10 cellular contexts compared by ENCODE assay signal in the genomic region with DNA sequence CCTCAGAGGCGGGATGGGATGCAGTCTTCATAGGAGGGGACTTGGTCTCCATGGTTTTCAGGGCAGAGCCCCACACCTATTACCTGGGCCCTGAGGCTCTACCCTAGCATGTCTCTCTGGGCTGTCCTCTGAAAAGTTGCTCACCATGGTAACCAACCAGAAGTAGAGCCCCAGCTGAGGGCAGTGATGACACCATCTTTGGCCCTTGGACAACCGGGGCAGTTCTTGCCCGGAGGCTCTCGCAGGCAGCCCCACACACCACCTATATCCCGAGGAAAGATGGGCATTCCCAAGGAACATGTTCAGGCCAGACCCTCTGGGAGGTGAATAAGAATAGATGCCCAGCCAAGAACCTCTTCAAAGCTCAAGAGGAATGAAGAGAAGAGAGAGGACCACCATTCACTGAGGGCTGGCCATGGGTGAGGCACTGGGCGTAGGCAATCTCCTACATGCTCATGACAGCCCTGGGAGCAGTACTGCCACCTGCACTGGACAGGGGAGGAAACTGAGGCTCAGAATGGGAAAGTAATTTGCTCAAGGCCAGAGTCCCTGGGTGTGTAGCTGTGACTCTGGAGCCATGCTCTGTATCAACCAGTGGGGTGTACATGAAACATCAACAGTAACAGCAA.
DNase-seq lines count a peak whose midpoint lies in the region; ATAC-seq and TF ChIP-seq lines count a peak whose summit lies in the region.
"Had no signal": no experiment of that assay in that cellular context is flagged by ENCODE, and none has a peak within 500 bp of the region (broad histone marks: within the 10 kb centered on the region; RNA-seq: fewer than 3 reads in every experiment).

No MANE protein-coding gene starts in this region.

- no peak for TF ChIP-seq CTCF in left ventricle myocardium inferior (IDR thresholded peaks at IDR 0.05; ENCODE audit: borderline replicate concordance)
- no peak for TF ChIP-seq CTCF in neural progenitor cell (IDR thresholded peaks at IDR 0.05)
- TF ChIP-seq CTCF in vagina (IDR thresholded peaks at IDR 0.05): no peak

- H3K27me3 ChIP-seq in left ventricle myocardium inferior (ENCODE audit: low read depth): no peaks in the 10 kb centered on the region
- H3K27me3 ChIP-seq in neural progenitor cell: no peaks in the 10 kb centered on the region
- no peaks in the 10 kb centered on the region for H3K27me3 ChIP-seq in vagina
- H3K27me3 ChIP-seq: pancreas had no signal

- no peaks in the 10 kb centered on the region for H3F3A ChIP-seq in neural progenitor cell (ENCODE audit: low read depth)

- H3K9ac ChIP-seq in neural progenitor cell: no peak overlapping the region

- no peak for ATAC-seq in Right ventricle myocardium inferior
- no peak for ATAC-seq in effector memory CD8-positive, alpha-beta T cell (replicated peaks)
- ATAC-seq in GM21737 (IDR thresholded peaks at IDR 0.05; ENCODE audit: unreplicated experiment): no peak

- H3K79me2 ChIP-seq in neural progenitor cell (ENCODE audit: low read depth): no peaks in the 10 kb centered on the region

- H3K27ac ChIP-seq in left ventricle myocardium inferior (replicated peaks) (peak overlapping the region; percentile 89), neural progenitor cell (no peak overlapping the region), vagina (peak overlapping the region; percentile 74)

- no peaks in the 10 kb centered on the region for H3K36me3 Mint-ChIP-seq in effector memory CD8-positive, alpha-beta T cell (ENCODE audit: insufficient read depth)
- H3K36me3 Mint-ChIP-seq in neural progenitor cell: peaks cover 5% of the 10 kb centered on the region

- no peak for DNase-seq in left ventricle myocardium inferior
- DNase-seq in Right ventricle myocardium inferior (ENCODE audit: missing footprints): no peak
- no peak for DNase-seq in effector memory CD8-positive, alpha-beta T cell
- DNase-seq in neural progenitor cell (ENCODE audit: low spot score): no peak
- DNase-seq in vagina (ENCODE audit: extremely low spot score in 2 of 2): no peak
- DNase-seq in DMS153 treated with DMSO at 0.1 percent for 48 hours (lab: John Stamatoyannopoulos, UW; ENCODE audit: unreplicated experiment): no peak
- no peak for DNase-seq in stimulated activated CD4-positive, alpha-beta T cell treated with anti-CD3 and anti-CD28 coated beads, Interleukin-12 subunit alpha, Interleukin-12 subunit beta, amount 100 ng/mL, for 4 hours
- DNase-seq: NCI-H1436 had no signal

- TF ChIP-seq POLR2A in vagina (IDR thresholded peaks at IDR 0.05): no peak

- H3K27ac Mint-ChIP-seq in effector memory CD8-positive, alpha-beta T cell: peak overlapping the region; percentile 75 to 98
- H3K27ac Mint-ChIP-seq in neural progenitor cell: peak overlapping the region; percentile 53

- no peaks in the 10 kb centered on the region for H3K27me3 Mint-ChIP-seq in effector memory CD8-positive, alpha-beta T cell
- H3K27me3 Mint-ChIP-seq in neural progenitor cell (ENCODE audit: insufficient read depth, low read depth): peaks cover 5% of the 10 kb centered on the region

- H3K36me3 ChIP-seq in left ventricle myocardium inferior (no peaks in the 10 kb centered on the region), neural progenitor cell (no peaks in the 10 kb centered on the region), vagina (no peaks in the 10 kb centered on the region)
- H3K36me3 ChIP-seq: pancreas had no signal

- no peak overlapping the region for H2AFZ ChIP-seq in neural progenitor cell (replicated peaks)

- H3K4me3 ChIP-seq in left ventricle myocardium inferior (no peak overlapping the region), neural progenitor cell (no peak overlapping the region), vagina (no peak overlapping the region)
- H3K4me3 ChIP-seq: pancreas had no signal

- peak overlapping the region in 1 of 2 donors; percentile 94 for H3K4me3 Mint-ChIP-seq in effector memory CD8-positive, alpha-beta T cell
- no peak overlapping the region for H3K4me3 Mint-ChIP-seq in neural progenitor cell

- H3K4me2 ChIP-seq in neural progenitor cell: no peak overlapping the region

- peaks cover 89% of the 10 kb centered on the region for H3K4me1 ChIP-seq in left ventricle myocardium inferior
- H3K4me1 ChIP-seq in neural progenitor cell: no peaks in the 10 kb centered on the region
- peaks cover 45% of the 10 kb centered on the region for H3K4me1 ChIP-seq in vagina

- H3K9me3 ChIP-seq in left ventricle myocardium inferior (replicated peaks) (peaks cover 9% of the 10 kb centered on the region), neural progenitor cell (ENCODE audit: low read depth) (no peaks in the 10 kb centered on the region), vagina (no peaks in the 10 kb centered on the region)
- H3K9me3 ChIP-seq: pancreas had no signal

- intact Hi-C loops in left ventricle myocardium inferior (cut with micrococcal nuclease): no loop called here
- intact Hi-C loops in Right ventricle myocardium inferior (cut with DNase I): loop anchor here (5.0 kb wide), 1 partner anchor 126 kb away; no protein-coding TSS in a partner anchor
- intact Hi-C loops in vagina (cut with DNase I): loop anchor here (5.0 kb wide), 1 partner anchor 54 kb away; no protein-coding TSS in a partner anchor

- peaks cover 13 to 14% of the 10 kb centered on the region in 2 donors for H3K4me1 Mint-ChIP-seq in effector memory CD8-positive, alpha-beta T cell (ENCODE audit: low read depth in 2 of 2)
- peaks cover 41% of the 10 kb centered on the region for H3K4me1 Mint-ChIP-seq in neural progenitor cell

- H4K20me1 ChIP-seq in neural progenitor cell (ENCODE audit: low read depth): no peaks in the 10 kb centered on the region

- H3K9me3 Mint-ChIP-seq in effector memory CD8-positive, alpha-beta T cell: peaks cover 0 to 7% of the 10 kb centered on the region in 2 donors
- H3K9me3 Mint-ChIP-seq in neural progenitor cell: peaks cover 10% of the 10 kb centered on the region
